8 cellular contexts compared by ENCODE assay signal in genomic region chr10:79155301-79156081, GRCh38.
DNase-seq lines count a peak whose midpoint lies in the region; ATAC-seq and TF ChIP-seq lines count a peak whose summit lies in the region.

No MANE protein-coding gene starts in this region.

- TF ChIP-seq POLR2A in transverse colon (IDR thresholded peaks at IDR 0.05), result no peak

- intact Hi-C loops in ascending aorta (cut with DNase I), result loop anchor here (5.0 to 10.0 kb wide), 3 partner anchors 92 to 1049 kb away; partner anchors contain the start of gene ANXA11
- intact Hi-C loops in transverse colon (cut with DNase I; ENCODE audit: low total_unique reads), result loop anchor here (10.0 kb wide), 1 partner anchor 81 kb away; no protein-coding TSS in a partner anchor

- H3K27me3 ChIP-seq in ascending aorta (no peaks in the 10 kb centered on the region), transverse colon (no peaks in the 10 kb centered on the region)

- no peak for TF ChIP-seq EP300 in transverse colon (IDR thresholded peaks at IDR 0.05; ENCODE audit: low read depth)

- no peaks in the 10 kb centered on the region for H3K9me3 ChIP-seq in ascending aorta
- H3K9me3 ChIP-seq in transverse colon, result no peaks in the 10 kb centered on the region

- H3K36me3 ChIP-seq in ascending aorta (no peaks in the 10 kb centered on the region), transverse colon (no peaks in the 10 kb centered on the region)

- TF ChIP-seq CTCF in ascending aorta (IDR thresholded peaks at IDR 0.05) (peak in 1 of 3 experiments; percentile 24), transverse colon (IDR thresholded peaks at IDR 0.05) (no peak)

- H3K4me1 ChIP-seq in ascending aorta (peaks cover 56 to 100% of the 10 kb centered on the region in 2 donors), transverse colon (peaks cover 57 to 83% (median 65%) of the 10 kb centered on the region in 4 donors)

- DNase-seq in SIG-M5 treated with dmso at 0.1 percent for 504 hours (lab: John Stamatoyannopoulos, UW; ENCODE audit: unreplicated experiment) (peak; percentile 5), SIG-M5 (lab: John Stamatoyannopoulos, UW) (no peak), ascending aorta (ENCODE audit: low spot score in 2 of 2) (peak in 1 of 2 donors; percentile 84), kidney tubule cell (ENCODE audit: low spot score) (peak; percentile 60), transverse colon (no peak), NCI-H1694 (lab: John Stamatoyannopoulos, UW) (no peak), NCI-H146 treated with DMSO at 0.1 percent for 48 hours (lab: John Stamatoyannopoulos, UW; ENCODE audit: unreplicated experiment) (no peak)

- no peak for ATAC-seq in HG03095 (IDR thresholded peaks at IDR 0.05; ENCODE audit: unreplicated experiment)

- WGBS in transverse colon (ENCODE audit: low coverage in 1 of 2), 2 donors, result 58 to 73% methylated on average over 2 to 14 of the region's 14 CpGs

- H3K4me3 ChIP-seq in ascending aorta, result no peak overlapping the region
- H3K4me3 ChIP-seq in transverse colon, result no peak overlapping the region

- in situ Hi-C loops in transverse colon (cut with MboI; ENCODE audit: low pct_ligation_motif_present in 1 of 4, low pct_unique_long_range_greater_than_20kb in 1 of 4, low sequenced_read_pairs in 3 of 4), result no loop called here

- H3K27ac ChIP-seq in ascending aorta (peak overlapping the region; percentile 87 to 88), transverse colon (peak overlapping the region; percentile 75 to 87 (median 85))

Comparison
In these comparisons a context has a peak if more than half of its experiments do, and no peak if none do; other contexts are left out.
1. DNase-seq: peak in SIG-M5 treated with dmso at 0.1 percent for 504 hours (single experiment) and kidney tubule cell (single experiment); none in SIG-M5 (single experiment), transverse colon (single experiment), NCI-H1694 (single experiment) and NCI-H146 treated with DMSO at 0.1 percent for 48 hours (single experiment).